ENCODE assay signal across 16 cellular contexts in the genomic region with DNA sequence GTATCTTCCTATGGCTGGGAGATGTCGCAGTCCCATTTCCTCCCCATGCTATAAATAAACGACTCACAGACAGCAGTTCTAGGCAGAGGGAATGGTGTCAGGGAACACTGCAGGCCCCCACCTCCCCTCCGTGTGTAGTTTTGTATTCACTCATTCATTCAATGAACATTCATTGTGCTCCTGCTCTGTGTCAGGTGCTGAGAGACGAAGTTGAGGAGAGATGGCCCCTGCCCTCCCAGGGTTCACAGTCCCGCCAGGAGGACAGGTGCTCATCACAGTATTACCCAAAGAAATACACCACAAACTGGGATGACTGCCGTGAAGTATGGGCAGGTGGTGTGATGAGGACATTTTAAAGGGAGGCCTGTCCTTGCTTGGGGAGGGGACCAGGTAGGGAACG.
"Had no signal": no experiment of that assay in that cellular context is flagged by ENCODE, and none has a peak within 500 bp of the region (broad histone marks: within the 10 kb centered on the region; RNA-seq: fewer than 3 reads in every experiment).

No MANE protein-coding gene starts in this region.

- H3K4me3 Mint-ChIP-seq: activated B cell treated with CpG ODN at 0.5 μM for 24 hours; activated CD4-positive, alpha-beta T cell treated with anti-CD3 and anti-CD28 coated beads, Interleukin-2, amount 10 ng/mL, durations not matched to agents 7 days and 5 days; activated naive CD8-positive, alpha-beta T cell treated with anti-CD3 and anti-CD28 coated beads, Interleukin-2, amount 50 U/mL, for 24 hours; mesothelial cell of epicardium; stimulated activated naive B cell treated with anti-CD40 and anti-IgM and Interleukin-4, amounts not matched to agents 10 μg/mL and 1 μg/mL and 100 μg/mL, for 72 hours had no signal

- H3K4me1 Mint-ChIP-seq: activated B cell treated with CpG ODN at 0.5 μM for 24 hours; activated CD4-positive, alpha-beta T cell treated with anti-CD3 and anti-CD28 coated beads, Interleukin-2, amount 10 ng/mL, durations not matched to agents 7 days and 5 days; activated naive CD8-positive, alpha-beta T cell treated with anti-CD3 and anti-CD28 coated beads, Interleukin-2, amount 50 U/mL, for 24 hours; mesothelial cell of epicardium; stimulated activated naive B cell treated with anti-CD40 and anti-IgM and Interleukin-4, amounts not matched to agents 10 μg/mL and 1 μg/mL and 100 μg/mL, for 72 hours had no signal

- ATAC-seq: activated naive CD8-positive, alpha-beta T cell treated with anti-CD3 and anti-CD28 coated beads, Interleukin-2, amount 50 U/mL, for 24 hours; stimulated activated naive B cell treated with anti-CD40 and anti-IgM and Interleukin-4, amounts not matched to agents 10 μg/mL and 1 μg/mL and 100 μg/mL, for 72 hours had no signal

- H3K4me3 ChIP-seq: ascending aorta, tibial nerve had no signal

- DNase-seq: activated B cell treated with CpG ODN at 0.5 μM for 24 hours; activated naive CD4-positive, alpha-beta T cell treated with Interleukin-2 at 50 U/mL for 16 hours; activated naive CD8-positive, alpha-beta T cell treated with anti-CD3 and anti-CD28 coated beads, Interleukin-2, amount 50 U/mL, for 24 hours; effector CD4-positive, alpha-beta T cell; kidney; stimulated activated CD4-positive, alpha-beta T cell treated with anti-CD3 and anti-CD28 coated beads, Interleukin-1b, Interleukin-23, amount 100 ng/mL, for 48 hours; stimulated activated naive B cell treated with anti-CD40 and anti-IgM and Interleukin-4, amounts not matched to agents 10 μg/mL and 1 μg/mL and 100 μg/mL, for 72 hours; T-helper 1 cell had no signal

- H3K27me3 ChIP-seq: ascending aorta had no signal

- H3K4me1 ChIP-seq: ascending aorta, tibial nerve had no signal

- FAIRE-seq: bronchial epithelial cell, colon, endothelial cell of umbilical vein, frontal cortex, kidney had no signal

- H3K27ac Mint-ChIP-seq: activated B cell treated with CpG ODN at 0.5 μM for 24 hours; activated CD4-positive, alpha-beta T cell treated with anti-CD3 and anti-CD28 coated beads, Interleukin-2, amount 10 ng/mL, durations not matched to agents 7 days and 5 days; activated naive CD8-positive, alpha-beta T cell treated with anti-CD3 and anti-CD28 coated beads, Interleukin-2, amount 50 U/mL, for 24 hours; mesothelial cell of epicardium; stimulated activated naive B cell treated with anti-CD40 and anti-IgM and Interleukin-4, amounts not matched to agents 10 μg/mL and 1 μg/mL and 100 μg/mL, for 72 hours had no signal

- H3K36me3 Mint-ChIP-seq: mesothelial cell of epicardium had no signal

- H3K9me3 ChIP-seq: ascending aorta had no signal

- H3K27ac ChIP-seq: ascending aorta, tibial nerve had no signal

- H3K36me3 ChIP-seq: ascending aorta, tibial nerve had no signal

- H3K9me3 Mint-ChIP-seq: activated B cell treated with CpG ODN at 0.5 μM for 24 hours had no signal
